In genomic region chr2:230161180-230161579, GRCh38 we compare ENCODE assay signal across 1 cellular context.
TF ChIP-seq lines count a peak whose summit lies in the region.

No MANE protein-coding gene starts in this region.

TF ChIP-seq in GM23338, 12 proteins besides CTCF, POLR2A, EP300 and RAD21 (continued from another document):
- no peak for TF ChIP-seq ZNF462 (CRISPR knock-in tag; IDR thresholded peaks at IDR 0.05)
- TF ChIP-seq ETS1 (IDR thresholded peaks at IDR 0.05) = no peak
- no peak for TF ChIP-seq POLR2AphosphoS5 (IDR thresholded peaks at IDR 0.05; ENCODE audit: low read depth)
- no peak for TF ChIP-seq CREB1 (CRISPR knock-in tag; IDR thresholded peaks at IDR 0.05; ENCODE audit: low read depth)
TF ChIP-seq in GM23338: peak in this region for 0.
